ENCODE assay signal across 13 cellular contexts in the genomic region with DNA sequence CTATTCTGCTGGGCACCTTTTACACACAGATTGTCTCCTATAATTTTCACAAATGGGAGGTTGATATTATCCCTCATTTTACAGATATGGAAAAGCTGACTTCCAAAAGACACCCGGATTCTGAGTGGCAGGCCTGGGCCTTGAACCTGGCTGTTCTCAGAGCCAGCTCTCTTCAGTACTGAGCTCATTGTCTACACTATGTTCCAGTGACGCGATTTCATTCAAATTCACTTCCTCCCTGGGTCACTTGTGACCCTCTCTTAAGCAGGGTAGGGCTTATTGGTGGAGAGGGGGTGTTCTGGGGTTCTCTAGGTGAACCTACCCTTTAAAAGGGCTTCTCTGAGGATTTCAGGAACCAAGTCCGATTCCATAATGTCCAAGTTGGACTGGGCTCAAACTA.
DNase-seq lines count a peak whose midpoint lies in the region; ATAC-seq and TF ChIP-seq lines count a peak whose summit lies in the region.
"Had no signal": no experiment of that assay in that cellular context is flagged by ENCODE, and none has a peak within 500 bp of the region (broad histone marks: within the 10 kb centered on the region; RNA-seq: fewer than 3 reads in every experiment).

No MANE protein-coding gene starts in this region.

- peaks cover 5% of the 10 kb centered on the region for H3K27me3 ChIP-seq in neural progenitor cell
- H3K27me3 ChIP-seq: tibial nerve had no signal

- peaks cover 2% of the 10 kb centered on the region for H3K27me3 Mint-ChIP-seq in activated CD8-positive, alpha-beta memory T cell treated with anti-CD3 and anti-CD28 coated beads, Interleukin-2, amount 10 ng/mL, durations not matched to agents 7 days and 5 days
- peaks cover 8% of the 10 kb centered on the region for H3K27me3 Mint-ChIP-seq in activated naive CD8-positive, alpha-beta T cell treated with anti-CD3 and anti-CD28 coated beads for 36 hours
- H3K27me3 Mint-ChIP-seq in neural progenitor cell (ENCODE audit: insufficient read depth, low read depth) = peaks cover 10% of the 10 kb centered on the region

- no peaks in the 10 kb centered on the region for H4K20me1 ChIP-seq in neural progenitor cell (ENCODE audit: low read depth)

- peaks cover 73% of the 10 kb centered on the region for H3K4me1 Mint-ChIP-seq in activated CD8-positive, alpha-beta memory T cell treated with anti-CD3 and anti-CD28 coated beads, Interleukin-2, amount 10 ng/mL, durations not matched to agents 7 days and 5 days
- peaks cover 69% of the 10 kb centered on the region for H3K4me1 Mint-ChIP-seq in activated naive CD8-positive, alpha-beta T cell treated with anti-CD3 and anti-CD28 coated beads for 36 hours
- peaks cover 36% of the 10 kb centered on the region for H3K4me1 Mint-ChIP-seq in neural progenitor cell

- no peak overlapping the region for H3K9ac ChIP-seq in neural progenitor cell

- no peaks in the 10 kb centered on the region for H3K36me3 ChIP-seq in neural progenitor cell

- TF ChIP-seq CTCF in neural progenitor cell (IDR thresholded peaks at IDR 0.05) = no peak

- peaks cover 16% of the 10 kb centered on the region for H3K36me3 Mint-ChIP-seq in activated CD8-positive, alpha-beta memory T cell treated with anti-CD3 and anti-CD28 coated beads, Interleukin-2, amount 10 ng/mL, durations not matched to agents 7 days and 5 days
- peaks cover 32% of the 10 kb centered on the region for H3K36me3 Mint-ChIP-seq in activated naive CD8-positive, alpha-beta T cell treated with anti-CD3 and anti-CD28 coated beads for 36 hours
- no peaks in the 10 kb centered on the region for H3K36me3 Mint-ChIP-seq in neural progenitor cell

- H3F3A ChIP-seq in neural progenitor cell (ENCODE audit: low read depth) = peaks cover 4% of the 10 kb centered on the region

- peak; percentile 50 for DNase-seq in activated CD8-positive, alpha-beta memory T cell treated with anti-CD3 and anti-CD28 coated beads, Interleukin-2, amount 10 ng/mL, durations not matched to agents 7 days and 5 days
- no peak for DNase-seq in activated CD8-positive, alpha-beta memory T cell treated with anti-CD3 and anti-CD28 coated beads for 24 hours
- DNase-seq in NAMALWA (ENCODE audit: low spot score) = peak; percentile 33
- DNase-seq in activated naive CD8-positive, alpha-beta T cell treated with anti-CD3 and anti-CD28 coated beads for 36 hours = no peak
- no peak for DNase-seq in neural progenitor cell (ENCODE audit: low spot score)
- no peak for DNase-seq in glomerular visceral epithelial cell (ENCODE audit: extremely low spot score)
- no peak for DNase-seq in LoVo (ENCODE audit: low spot score)
- no peak for DNase-seq in activated effector memory CD4-positive, alpha-beta T cell treated with Interleukin-2 at 50 U/mL for 16 hours
- DNase-seq: effector CD8-positive, alpha-beta T cell; GDM1; NCI-H2081; right cardiac atrium had no signal

- no peak overlapping the region for H2AFZ ChIP-seq in neural progenitor cell (replicated peaks)

- peak overlapping the region; percentile 99 for H3K27ac Mint-ChIP-seq in activated CD8-positive, alpha-beta memory T cell treated with anti-CD3 and anti-CD28 coated beads, Interleukin-2, amount 10 ng/mL, durations not matched to agents 7 days and 5 days
- peak overlapping the region; percentile 97 for H3K27ac Mint-ChIP-seq in activated naive CD8-positive, alpha-beta T cell treated with anti-CD3 and anti-CD28 coated beads for 36 hours
- H3K27ac Mint-ChIP-seq in neural progenitor cell = peak overlapping the region; percentile 19

- peaks cover 9% of the 10 kb centered on the region for H3K4me1 ChIP-seq in neural progenitor cell

- CTCF ChIA-PET in activated CD8-positive, alpha-beta memory T cell treated with anti-CD3 and anti-CD28 coated beads, Interleukin-2, amount 10 ng/mL, durations not matched to agents 7 days and 5 days (lab: Charles Lee) = interaction anchor here (0.8 to 1.6 kb wide), 6 partner anchors 8 to 189 kb away, joined by 3 to 8 read pairs (median 4); no protein-coding TSS in a partner anchor

- no peak overlapping the region for H3K27ac ChIP-seq in neural progenitor cell
- H3K27ac ChIP-seq: tibial nerve had no signal

- H3K9me3 ChIP-seq in neural progenitor cell (ENCODE audit: low read depth) = no peaks in the 10 kb centered on the region
- H3K9me3 ChIP-seq: tibial nerve had no signal

- peak overlapping the region; percentile 60 for H3K4me3 Mint-ChIP-seq in activated CD8-positive, alpha-beta memory T cell treated with anti-CD3 and anti-CD28 coated beads, Interleukin-2, amount 10 ng/mL, durations not matched to agents 7 days and 5 days
- peak overlapping the region; percentile 51 for H3K4me3 Mint-ChIP-seq in activated naive CD8-positive, alpha-beta T cell treated with anti-CD3 and anti-CD28 coated beads for 36 hours
- H3K4me3 Mint-ChIP-seq in neural progenitor cell = no peak overlapping the region

- no peak overlapping the region for H3K4me3 ChIP-seq in neural progenitor cell
- H3K4me3 ChIP-seq: tibial nerve had no signal

- no peak overlapping the region for H3K4me2 ChIP-seq in neural progenitor cell

- H3K79me2 ChIP-seq in neural progenitor cell (ENCODE audit: low read depth) = no peaks in the 10 kb centered on the region

- peaks cover 6% of the 10 kb centered on the region for H3K9me3 Mint-ChIP-seq in activated CD8-positive, alpha-beta memory T cell treated with anti-CD3 and anti-CD28 coated beads, Interleukin-2, amount 10 ng/mL, durations not matched to agents 7 days and 5 days (ENCODE audit: low read depth)
- peaks cover 14% of the 10 kb centered on the region for H3K9me3 Mint-ChIP-seq in activated naive CD8-positive, alpha-beta T cell treated with anti-CD3 and anti-CD28 coated beads for 36 hours
- peaks cover 6% of the 10 kb centered on the region for H3K9me3 Mint-ChIP-seq in neural progenitor cell

- ATAC-seq in activated CD8-positive, alpha-beta memory T cell treated with anti-CD3 and anti-CD28 coated beads, Interleukin-2, amount 10 ng/mL, durations not matched to agents 7 days and 5 days = no peak
- ATAC-seq: right cardiac atrium had no signal

Comparison
In these comparisons a context has a peak if more than half of its experiments do, and no peak if none do; other contexts are left out.
1. DNase-seq: peak in activated CD8-positive, alpha-beta memory T cell treated with anti-CD3 and anti-CD28 coated beads, Interleukin-2, amount 10 ng/mL, durations not matched to agents 7 days and 5 days (single experiment) and NAMALWA (single experiment); none in activated CD8-positive, alpha-beta memory T cell treated with anti-CD3 and anti-CD28 coated beads for 24 hours (single experiment), activated naive CD8-positive, alpha-beta T cell treated with anti-CD3 and anti-CD28 coated beads for 36 hours (single experiment), neural progenitor cell (single experiment), glomerular visceral epithelial cell (single experiment), LoVo (single experiment) and activated effector memory CD4-positive, alpha-beta T cell treated with Interleukin-2 at 50 U/mL for 16 hours (single experiment).
2. H3K27ac Mint-ChIP-seq: peak in every context shown above with its lines; median percentile 99 in activated CD8-positive, alpha-beta memory T cell treated with anti-CD3 and anti-CD28 coated beads, Interleukin-2, amount 10 ng/mL, durations not matched to agents 7 days and 5 days; 97 in activated naive CD8-positive, alpha-beta T cell treated with anti-CD3 and anti-CD28 coated beads for 36 hours; 19 in neural progenitor cell.